Comparison of ENCODE assay signal across 8 cellular contexts in the genomic region with DNA sequence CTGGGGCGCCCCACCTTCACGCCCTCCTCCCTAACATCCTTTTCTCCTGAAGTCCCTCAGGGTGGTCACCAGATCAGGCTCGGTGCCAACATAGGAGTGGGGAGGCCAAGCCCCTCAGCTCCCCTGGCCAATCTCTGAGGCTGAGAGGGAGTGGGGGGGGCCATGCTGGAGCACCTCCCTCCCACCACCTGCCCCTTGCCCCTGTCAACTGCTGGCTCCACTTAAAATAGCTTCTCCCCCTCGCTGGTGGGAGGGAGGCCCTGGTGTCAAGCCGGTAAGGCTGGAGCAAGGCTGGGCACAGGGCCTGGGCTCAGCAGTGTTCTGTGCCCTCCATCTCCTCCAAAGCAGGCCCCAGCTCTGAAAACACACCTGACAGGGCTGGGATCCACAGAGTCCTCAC. TPM values are rescaled to one million over a fixed set of nuclear protein-coding genes. Genes with fewer than 3 reads are reported as not detected.
DNase-seq lines count a peak whose midpoint lies in the region; ATAC-seq and TF ChIP-seq lines count a peak whose summit lies in the region.

No MANE protein-coding gene starts in this region.

- no peaks in the 10 kb centered on the region for H3K27me3 ChIP-seq in mucosa of stomach (ENCODE audit: control insufficient read depth, insufficient read depth, low read length)

- no peak for TF ChIP-seq CTCF in coronary artery (IDR thresholded peaks at IDR 0.05)
- no peak for TF ChIP-seq CTCF in type B pancreatic cell (conservative IDR thresholded peaks at IDR 0.05)

- peak overlapping the region; percentile 98 for H3K27ac Mint-ChIP-seq in type B pancreatic cell

- H3K4me1 ChIP-seq in mucosa of stomach (ENCODE audit: control insufficient read depth, insufficient read depth, low read length), result peaks cover 80% of the 10 kb centered on the region

- H3K4me1 Mint-ChIP-seq in type B pancreatic cell (ENCODE audit: unreplicated experiment), result peaks cover 21% of the 10 kb centered on the region

- ATAC-seq in HG02763 (IDR thresholded peaks at IDR 0.05; ENCODE audit: unreplicated experiment), result no peak
- no peak for ATAC-seq in GM21737 (IDR thresholded peaks at IDR 0.05; ENCODE audit: unreplicated experiment)

- no peaks in the 10 kb centered on the region for H3K27me3 Mint-ChIP-seq in type B pancreatic cell

- peak overlapping the region; percentile 83 to 98 for H3K27ac ChIP-seq in coronary artery

- H3K9me3 Mint-ChIP-seq in type B pancreatic cell, result no peaks in the 10 kb centered on the region

- H3K4me3 ChIP-seq in coronary artery, result peak overlapping the region; percentile 96
- H3K4me3 ChIP-seq in mucosa of stomach (ENCODE audit: low read length), result no peak overlapping the region

- H3K36me3 Mint-ChIP-seq in type B pancreatic cell, result peaks cover 4% of the 10 kb centered on the region

- DNase-seq in DMS 273 (lab: John Stamatoyannopoulos, UW; ENCODE audit: unreplicated experiment) (peak; percentile 58), DMS 273 treated with DMSO at 0.1 percent for 48 hours (lab: John Stamatoyannopoulos, UW) (no peak), coronary artery (ENCODE audit: low spot score) (no peak), type B pancreatic cell (ENCODE audit: extremely low spot score, unreplicated experiment) (no peak), NCI-H1694 treated with DMSO at 0.1 percent for 48 hours (lab: John Stamatoyannopoulos, UW) (no peak)

- peak overlapping the region; percentile 25 for H3K4me3 Mint-ChIP-seq in type B pancreatic cell

- H3K9me3 ChIP-seq in mucosa of stomach (ENCODE audit: control insufficient read depth, low read length), result no peaks in the 10 kb centered on the region

- no peaks in the 10 kb centered on the region for H3K36me3 ChIP-seq in mucosa of stomach (ENCODE audit: control insufficient read depth, insufficient read depth, low read length)

- H3K9ac ChIP-seq in mucosa of stomach (ENCODE audit: low read length), result peak overlapping the region; percentile 71

RNA-seq across cellular contexts. Expression of a gene that starts 4.9 kb away (rescaled TPM):
- 352 and 500 TPM in 2 replicates for total RNA-seq in type B pancreatic cell (ENCODE audit: low replicate concordance)

RNA-seq across cellular contexts. Expression of a gene that starts 24.2 kb away (rescaled TPM):
- 22.1 and 25.6 TPM in 2 replicates for total RNA-seq in type B pancreatic cell (ENCODE audit: low replicate concordance)

RNA-seq across cellular contexts. Expression of a gene that starts 32.4 kb away (rescaled TPM):
- total RNA-seq in type B pancreatic cell (ENCODE audit: low replicate concordance), result 4.0 and 7.4 TPM in 2 replicates

RNA-seq across cellular contexts. Expression of a gene that starts 40.6 kb away (rescaled TPM):
- total RNA-seq in type B pancreatic cell (ENCODE audit: low replicate concordance), result 56.4 and 62.8 TPM in 2 replicates

RNA-seq across cellular contexts. Expression of a gene that starts 41.1 kb away (rescaled TPM):
- 11.4 and 31.3 TPM in 2 replicates for total RNA-seq in type B pancreatic cell (ENCODE audit: low replicate concordance)
